16 cellular contexts compared by ENCODE assay signal in genomic region chr1:202293620-202294019, GRCh38.
"Had no signal": no experiment of that assay in that cellular context is flagged by ENCODE, and none has a peak within 500 bp of the region (broad histone marks: within the 10 kb centered on the region; RNA-seq: fewer than 3 reads in every experiment).

No MANE protein-coding gene starts in this region.

- H3K27ac ChIP-seq: adrenal gland, cardiac muscle cell, dorsolateral prefrontal cortex, thyroid gland had no signal

- H3K27ac Mint-ChIP-seq: activated CD4-positive, alpha-beta T cell treated with anti-CD3 and anti-CD28 coated beads for 36 hours; mesothelial cell of epicardium; WTC11 had no signal

- H3K4me3 ChIP-seq: adrenal gland, cardiac muscle cell, dorsolateral prefrontal cortex, lung, thyroid gland had no signal

- H3K4me1 ChIP-seq: adrenal gland, thyroid gland had no signal

- H3K27me3 Mint-ChIP-seq: activated CD4-positive, alpha-beta T cell treated with anti-CD3 and anti-CD28 coated beads for 36 hours had no signal

- DNase-seq: activated CD4-positive, alpha-beta T cell treated with anti-CD3 and anti-CD28 coated beads for 36 hours; activated CD4-positive, alpha-beta T cell treated with anti-CD3 and anti-CD28 coated beads, Interleukin-2, amount 50 U/mL, for 48 hours; activated gamma-delta T cell; adrenal gland; dorsolateral prefrontal cortex; left colon; retina; stimulated activated CD4-positive, alpha-beta T cell treated with anti-CD3 and anti-CD28 coated beads, Interleukin-2, amount 100 ng/mL, for 24 hours; stimulated activated naive CD4-positive, alpha-beta T cell treated with Interleukin-2 at 50 U/mL for 16 hours; thyroid gland had no signal

- H3K9me3 ChIP-seq: adrenal gland, thyroid gland had no signal

- H3K9me3 Mint-ChIP-seq: activated naive CD4-positive, alpha-beta T cell treated with anti-CD3 and anti-CD28 coated beads, Interleukin-2, amount 50 U/mL, for 72 hours; mesothelial cell of epicardium; neural crest cell; WTC11 had no signal

- H3K4me3 Mint-ChIP-seq: activated CD4-positive, alpha-beta T cell treated with anti-CD3 and anti-CD28 coated beads for 36 hours; mesothelial cell of epicardium; neural crest cell; WTC11 had no signal

- ATAC-seq: activated CD4-positive, alpha-beta T cell treated with anti-CD3 and anti-CD28 coated beads for 36 hours; activated naive CD4-positive, alpha-beta T cell treated with anti-CD3 and anti-CD28 coated beads, Interleukin-2, amount 50 U/mL, for 72 hours; left colon; WTC11 had no signal

- H3K36me3 Mint-ChIP-seq: activated naive CD4-positive, alpha-beta T cell treated with anti-CD3 and anti-CD28 coated beads, Interleukin-2, amount 50 U/mL, for 72 hours; mesothelial cell of epicardium; WTC11 had no signal

- H3K27me3 ChIP-seq: adrenal gland, cardiac muscle cell, dorsolateral prefrontal cortex, thyroid gland had no signal

- H3K36me3 ChIP-seq: adrenal gland, cardiac muscle cell, thyroid gland had no signal

- H3K4me1 Mint-ChIP-seq: neural crest cell, WTC11 had no signal
